1 cellular context compared by ENCODE assay signal in the genomic region with DNA sequence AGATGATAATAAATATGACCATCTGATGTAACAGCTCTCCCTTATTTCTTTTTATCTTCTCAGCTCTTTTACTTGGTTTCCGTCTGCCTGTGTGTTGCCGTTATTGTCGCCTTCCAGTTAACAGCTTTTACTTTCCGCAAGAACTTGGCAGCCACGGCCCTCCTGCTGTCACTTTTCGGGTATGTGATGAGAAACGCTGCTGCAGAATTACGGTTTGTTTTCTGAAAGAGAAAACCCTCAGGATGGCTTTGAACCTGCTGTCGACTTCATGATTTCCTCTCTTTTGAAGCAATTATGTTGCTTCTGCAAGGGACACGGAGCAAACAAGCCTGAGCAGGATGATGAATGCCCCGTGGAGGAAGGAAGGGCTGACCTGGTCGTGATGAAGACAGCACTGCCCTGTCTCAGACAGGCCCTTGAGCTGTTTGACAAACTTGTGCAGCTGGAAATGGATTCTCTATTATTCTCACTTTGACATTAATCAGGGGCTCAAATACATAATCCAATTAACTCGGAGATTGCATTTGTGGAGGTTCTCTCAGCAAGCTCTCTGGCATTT.
TF ChIP-seq lines count a peak whose summit lies in the region.

No MANE protein-coding gene starts in this region.

TF ChIP-seq in GM23338, 12 proteins besides CTCF, POLR2A, EP300 and RAD21 (continued from another document):
- TF ChIP-seq, protein P1, sequence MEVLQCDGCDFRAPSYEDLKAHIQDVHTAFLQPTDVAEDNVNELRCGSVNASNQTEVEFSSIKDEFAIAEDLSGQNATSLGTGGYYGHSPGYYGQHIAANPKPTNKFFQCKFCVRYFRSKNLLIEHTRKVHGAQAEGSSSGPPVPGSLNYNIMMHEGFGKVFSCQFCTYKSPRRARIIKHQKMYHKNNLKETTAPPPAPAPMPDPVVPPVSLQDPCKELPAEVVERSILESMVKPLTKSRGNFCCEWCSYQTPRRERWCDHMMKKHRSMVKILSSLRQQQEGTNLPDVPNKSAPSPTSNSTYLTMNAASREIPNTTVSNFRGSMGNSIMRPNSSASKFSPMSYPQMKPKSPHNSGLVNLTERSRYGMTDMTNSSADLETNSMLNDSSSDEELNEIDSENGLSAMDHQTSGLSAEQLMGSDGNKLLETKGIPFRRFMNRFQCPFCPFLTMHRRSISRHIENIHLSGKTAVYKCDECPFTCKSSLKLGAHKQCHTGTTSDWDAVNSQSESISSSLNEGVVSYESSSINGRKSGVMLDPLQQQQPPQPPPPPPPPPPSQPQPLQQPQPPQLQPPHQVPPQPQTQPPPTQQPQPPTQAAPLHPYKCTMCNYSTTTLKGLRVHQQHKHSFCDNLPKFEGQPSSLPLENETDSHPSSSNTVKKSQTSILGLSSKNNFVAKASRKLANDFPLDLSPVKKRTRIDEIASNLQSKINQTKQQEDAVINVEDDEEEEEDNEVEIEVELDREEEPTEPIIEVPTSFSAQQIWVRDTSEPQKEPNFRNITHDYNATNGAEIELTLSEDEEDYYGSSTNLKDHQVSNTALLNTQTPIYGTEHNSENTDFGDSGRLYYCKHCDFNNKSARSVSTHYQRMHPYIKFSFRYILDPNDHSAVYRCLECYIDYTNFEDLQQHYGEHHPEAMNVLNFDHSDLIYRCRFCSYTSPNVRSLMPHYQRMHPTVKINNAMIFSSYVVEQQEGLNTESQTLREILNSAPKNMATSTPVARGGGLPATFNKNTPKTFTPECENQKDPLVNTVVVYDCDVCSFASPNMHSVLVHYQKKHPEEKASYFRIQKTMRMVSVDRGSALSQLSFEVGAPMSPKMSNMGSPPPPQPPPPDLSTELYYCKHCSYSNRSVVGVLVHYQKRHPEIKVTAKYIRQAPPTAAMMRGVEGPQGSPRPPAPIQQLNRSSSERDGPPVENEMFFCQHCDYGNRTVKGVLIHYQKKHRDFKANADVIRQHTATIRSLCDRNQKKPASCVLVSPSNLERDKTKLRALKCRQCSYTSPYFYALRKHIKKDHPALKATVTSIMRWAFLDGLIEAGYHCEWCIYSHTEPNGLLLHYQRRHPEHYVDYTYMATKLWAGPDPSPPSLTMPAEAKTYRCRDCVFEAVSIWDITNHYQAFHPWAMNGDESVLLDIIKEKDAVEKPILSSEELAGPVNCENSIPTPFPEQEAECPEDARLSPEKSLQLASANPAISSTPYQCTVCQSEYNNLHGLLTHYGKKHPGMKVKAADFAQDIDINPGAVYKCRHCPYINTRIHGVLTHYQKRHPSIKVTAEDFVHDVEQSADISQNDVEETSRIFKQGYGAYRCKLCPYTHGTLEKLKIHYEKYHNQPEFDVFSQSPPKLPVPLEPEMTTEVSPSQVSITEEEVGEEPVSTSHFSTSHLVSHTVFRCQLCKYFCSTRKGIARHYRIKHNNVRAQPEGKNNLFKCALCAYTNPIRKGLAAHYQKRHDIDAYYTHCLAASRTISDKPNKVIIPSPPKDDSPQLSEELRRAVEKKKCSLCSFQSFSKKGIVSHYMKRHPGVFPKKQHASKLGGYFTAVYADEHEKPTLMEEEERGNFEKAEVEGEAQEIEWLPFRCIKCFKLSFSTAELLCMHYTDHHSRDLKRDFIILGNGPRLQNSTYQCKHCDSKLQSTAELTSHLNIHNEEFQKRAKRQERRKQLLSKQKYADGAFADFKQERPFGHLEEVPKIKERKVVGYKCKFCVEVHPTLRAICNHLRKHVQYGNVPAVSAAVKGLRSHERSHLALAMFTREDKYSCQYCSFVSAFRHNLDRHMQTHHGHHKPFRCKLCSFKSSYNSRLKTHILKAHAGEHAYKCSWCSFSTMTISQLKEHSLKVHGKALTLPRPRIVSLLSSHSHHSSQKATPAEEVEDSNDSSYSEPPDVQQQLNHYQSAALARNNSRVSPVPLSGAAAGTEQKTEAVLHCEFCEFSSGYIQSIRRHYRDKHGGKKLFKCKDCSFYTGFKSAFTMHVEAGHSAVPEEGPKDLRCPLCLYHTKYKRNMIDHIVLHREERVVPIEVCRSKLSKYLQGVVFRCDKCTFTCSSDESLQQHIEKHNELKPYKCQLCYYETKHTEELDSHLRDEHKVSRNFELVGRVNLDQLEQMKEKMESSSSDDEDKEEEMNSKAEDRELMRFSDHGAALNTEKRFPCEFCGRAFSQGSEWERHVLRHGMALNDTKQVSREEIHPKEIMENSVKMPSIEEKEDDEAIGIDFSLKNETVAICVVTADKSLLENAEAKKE (CRISPR knock-in tag; IDR thresholded peaks at IDR 0.05) = no peak
- TF ChIP-seq POLR2AphosphoS5 (IDR thresholded peaks at IDR 0.05; ENCODE audit: low read depth) = no peak
- TF ChIP-seq, protein P2, sequence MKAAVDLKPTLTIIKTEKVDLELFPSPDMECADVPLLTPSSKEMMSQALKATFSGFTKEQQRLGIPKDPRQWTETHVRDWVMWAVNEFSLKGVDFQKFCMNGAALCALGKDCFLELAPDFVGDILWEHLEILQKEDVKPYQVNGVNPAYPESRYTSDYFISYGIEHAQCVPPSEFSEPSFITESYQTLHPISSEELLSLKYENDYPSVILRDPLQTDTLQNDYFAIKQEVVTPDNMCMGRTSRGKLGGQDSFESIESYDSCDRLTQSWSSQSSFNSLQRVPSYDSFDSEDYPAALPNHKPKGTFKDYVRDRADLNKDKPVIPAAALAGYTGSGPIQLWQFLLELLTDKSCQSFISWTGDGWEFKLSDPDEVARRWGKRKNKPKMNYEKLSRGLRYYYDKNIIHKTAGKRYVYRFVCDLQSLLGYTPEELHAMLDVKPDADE (IDR thresholded peaks at IDR 0.05) = no peak
- TF ChIP-seq ZNF114 (CRISPR knock-in tag; IDR thresholded peaks at IDR 0.05) = no peak
- no peak for TF ChIP-seq EZH2 (IDR thresholded peaks at IDR 0.05; ENCODE audit: low read depth, unreplicated experiment)
- TF ChIP-seq CREB1 (CRISPR knock-in tag; IDR thresholded peaks at IDR 0.05; ENCODE audit: low read depth) = no peak
- TF ChIP-seq NANOG (IDR thresholded peaks at IDR 0.05; ENCODE audit: borderline replicate concordance) = no peak
- TF ChIP-seq STAT1 (IDR thresholded peaks at IDR 0.05; ENCODE audit: unreplicated experiment) = no peak
- TF ChIP-seq EZH2phosphoT487 (IDR thresholded peaks at IDR 0.05; ENCODE audit: unreplicated experiment) = no peak
- no peak for TF ChIP-seq JUNB (IDR thresholded peaks at IDR 0.05; ENCODE audit: unreplicated experiment)
